ENCODE assay signal across 12 cellular contexts in the genomic region with DNA sequence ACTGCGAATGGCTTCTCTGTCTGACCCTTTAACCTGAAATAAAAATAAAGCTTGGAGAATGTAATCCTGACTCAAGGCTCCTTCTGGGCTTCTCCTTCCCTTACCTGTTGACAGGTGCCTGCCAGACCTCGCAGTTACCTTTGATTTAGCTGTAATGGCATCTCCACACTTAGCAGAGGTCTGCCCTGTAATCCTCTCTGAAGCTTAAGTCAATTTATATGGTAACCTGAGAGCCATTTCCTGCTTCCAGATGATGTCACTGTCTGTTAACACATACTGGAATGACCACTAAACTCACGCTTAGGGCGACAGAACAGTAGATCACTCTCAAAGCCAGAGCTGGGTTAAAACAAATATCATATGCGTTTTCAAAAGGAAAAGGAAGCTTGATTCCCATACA. TPM values are rescaled to one million over a fixed set of nuclear protein-coding genes. Genes with fewer than 3 reads are reported as not detected.
DNase-seq lines count a peak whose midpoint lies in the region; ATAC-seq, FAIRE-seq and TF ChIP-seq lines count a peak whose summit lies in the region.
"Had no signal": no experiment of that assay in that cellular context is flagged by ENCODE, and none has a peak within 500 bp of the region (broad histone marks: within the 10 kb centered on the region; RNA-seq: fewer than 3 reads in every experiment).

No MANE protein-coding gene starts in this region.

- no peaks in the 10 kb centered on the region for H3K9me3 ChIP-seq in small intestine (ENCODE audit: control insufficient read depth, low read depth)

- WGBS in small intestine, 3 donors = 22 to 36% (median 27%) methylated on average over 5 of the region's 5 CpGs

- FAIRE-seq in small intestine (lab: Jason Lieb, UNC) = no peak

- H3K4me3 ChIP-seq in kidney epithelial cell (ENCODE audit: low read depth, low read length) (no peak overlapping the region), small intestine (ENCODE audit: low read depth in 1 of 2, low read length in 2 of 2) (no peak overlapping the region)
- H3K4me3 ChIP-seq: skin epidermis had no signal

- ATAC-seq in HG03039 (IDR thresholded peaks at IDR 0.05; ENCODE audit: unreplicated experiment) = no peak
- no peak for ATAC-seq in GM21529 (IDR thresholded peaks at IDR 0.05; ENCODE audit: unreplicated experiment)
- ATAC-seq: activated CD4-positive, CD25-positive, alpha-beta regulatory T cell treated with anti-CD3 and anti-CD28 coated beads, Interleukin-2, amount 50 U/mL, for 24 hours; Right ventricle myocardium inferior had no signal

- H3K27me3 ChIP-seq in kidney epithelial cell (ENCODE audit: control insufficient read depth, insufficient read depth, low read length) = no peaks in the 10 kb centered on the region
- H3K27me3 ChIP-seq in small intestine (ENCODE audit: control insufficient read depth in 2 of 2, insufficient read depth in 2 of 2, low read length in 2 of 2) = no peaks in the 10 kb centered on the region

- no peak for TF ChIP-seq CTCF in kidney epithelial cell (IDR thresholded peaks at IDR 0.05; ENCODE audit: insufficient read depth, low read length, poor library complexity, severe bottlenecking)

- no peaks in the 10 kb centered on the region for H3K36me3 ChIP-seq in kidney epithelial cell (ENCODE audit: control insufficient read depth, insufficient read depth, low read length)
- H3K36me3 ChIP-seq in small intestine (ENCODE audit: control insufficient read depth in 2 of 2, insufficient read depth in 2 of 2, low read length in 2 of 2) = no peaks in the 10 kb centered on the region

- H3K27ac ChIP-seq in small intestine (ENCODE audit: low read depth in 1 of 2, low read length in 1 of 2) = no peak overlapping the region
- H3K27ac ChIP-seq: skin epidermis had no signal

- peak; percentile 34 for DNase-seq in ELF-1 (ENCODE audit: low read depth, low spot score)
- DNase-seq in NCI-H146 (lab: John Stamatoyannopoulos, UW) = peak; percentile 82
- DNase-seq in SHP77 (lab: John Stamatoyannopoulos, UW) = peak; percentile 79 to 80
- DNase-seq in kidney epithelial cell (ENCODE audit: low read depth) = peak; percentile 10
- no peak for DNase-seq in NCI-H1436 (lab: John Stamatoyannopoulos, UW)
- DNase-seq in small intestine = no peak
- DNase-seq: Karpas-422 had no signal

- no peaks in the 10 kb centered on the region for H3K4me1 ChIP-seq in small intestine (ENCODE audit: control insufficient read depth in 2 of 2, insufficient read depth in 1 of 2, low read depth in 1 of 2, low read length in 1 of 2)

RNA-seq across cellular contexts. Expression of gene FOXI3, which starts 29.4 kb away (rescaled TPM):
- total RNA-seq in kidney epithelial cell = 0.21 TPM in 1 of 2 replicates, not detected in the other
- polyA plus RNA-seq in small intestine = not detected
- total RNA-seq: Right ventricle myocardium inferior had no signal

Comparison
In these comparisons a context has a peak if more than half of its experiments do, and no peak if none do; other contexts are left out.
1. DNase-seq: peak in ELF-1 (single experiment), NCI-H146 (single experiment), SHP77 (2 of 2) and kidney epithelial cell (single experiment); none in NCI-H1436 (single experiment) and small intestine (single experiment).